In the genomic region with DNA sequence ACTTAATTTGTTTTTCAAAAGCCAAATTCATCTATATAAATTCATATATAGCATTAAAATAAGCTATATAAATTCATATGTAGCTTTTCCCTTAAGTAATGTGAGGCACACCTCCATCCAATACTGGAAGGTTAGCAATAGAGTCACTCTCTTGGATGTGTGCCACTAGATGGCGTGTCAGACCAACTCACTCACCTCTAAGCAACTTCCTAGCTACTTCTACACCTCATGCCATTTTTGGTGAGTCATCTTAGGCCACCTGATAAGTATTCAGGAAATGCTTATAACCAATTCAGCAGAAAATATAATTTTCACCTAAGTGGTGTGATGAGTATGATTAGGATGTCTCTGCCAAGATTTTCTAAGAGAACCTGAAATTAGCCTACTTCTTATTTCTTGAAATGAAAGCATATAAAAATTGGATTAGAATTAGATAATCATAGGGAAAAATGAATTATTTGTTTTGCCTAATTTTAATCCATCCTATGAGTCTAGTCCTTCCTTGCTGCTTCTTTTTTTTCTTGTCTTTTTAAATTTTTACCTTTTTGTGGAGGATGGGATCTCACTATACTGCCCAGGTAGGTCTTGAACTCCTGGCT, we compare ENCODE assay signal across 8 cellular contexts. TPM values are rescaled to one million over a fixed set of nuclear protein-coding genes. Genes with fewer than 3 reads are reported as not detected.
DNase-seq lines count a peak whose midpoint lies in the region; ATAC-seq and TF ChIP-seq lines count a peak whose summit lies in the region.

No MANE protein-coding gene starts in this region.

- POLR2A ChIA-PET in Panc1 (lab: Charles Lee): interaction anchor here (0.6 kb wide), 1 partner anchor 447 kb away, joined by 7 read pairs; no protein-coding TSS in a partner anchor

- 0 out of 2 replicates have a peak, but pooled peaks cover 7% of the 10 kb centered on the region for H3F3A ChIP-seq in GM23248 (ENCODE audit: insufficient read depth)

- in situ Hi-C loops in GM23248 (cut with MboI): no loop called here
- in situ Hi-C loops in Panc1 (cut with HindIII; ENCODE audit: low pct_unique_long_range_greater_than_20kb, low sequenced_read_pairs): no loop called here

- intact Hi-C loops in Panc1 (cut with micrococcal nuclease; ENCODE audit: unreplicated experiment): loop anchor here (1.0 kb wide), 1 partner anchor 149 kb away; no protein-coding TSS in a partner anchor

- no peak for TF ChIP-seq POLR2A in tibial nerve (IDR thresholded peaks at IDR 0.05)

- no peak overlapping the region for H3K27ac ChIP-seq in GM23248
- no peak overlapping the region for H3K27ac ChIP-seq in Panc1 (ENCODE audit: low read length)
- H3K27ac ChIP-seq in neutrophil: no peak overlapping the region
- H3K27ac ChIP-seq in tibial nerve: no peak overlapping the region

- CTCF ChIA-PET in Panc1 (lab: Charles Lee): interaction anchor here (0.6 to 4.0 kb wide), 8 partner anchors 15 to 1200 kb away, joined by 3 to 61 read pairs (median 6); no protein-coding TSS in a partner anchor

- no peak overlapping the region for H3K27ac Mint-ChIP-seq in activated T-cell treated with anti-CD3 and anti-CD28 coated beads, Interleukin-2, amount 50 U/mL, for 24 hours

- no peaks in the 10 kb centered on the region for H3K9me2 ChIP-seq in GM23248 (ENCODE audit: insufficient read depth)

- no peak for TF ChIP-seq EP300 in tibial nerve (IDR thresholded peaks at IDR 0.05)

- peak; percentile 99 for ATAC-seq in Panc1

- no peaks in the 10 kb centered on the region for H4K20me1 ChIP-seq in GM23248 (ENCODE audit: insufficient read depth)

- H3K27me3 ChIP-seq in GM23248 (replicated peaks; ENCODE audit: insufficient read depth) (peaks cover 11% of the 10 kb centered on the region), Panc1 (ENCODE audit: control insufficient read depth, insufficient read depth, low read length) (peaks cover 12% of the 10 kb centered on the region), neutrophil (peaks cover 23% of the 10 kb centered on the region), tibial nerve (no peaks in the 10 kb centered on the region)

- no peaks in the 10 kb centered on the region for H3K79me2 ChIP-seq in GM23248 (ENCODE audit: insufficient read depth)

- peaks cover 3% of the 10 kb centered on the region for H3K9me3 Mint-ChIP-seq in activated T-cell treated with anti-CD3 and anti-CD28 coated beads, Interleukin-2, amount 50 U/mL, for 24 hours

- no TSS peak for BruUV-seq in Panc1 (replicated peaks; lab: Mats Ljungman, UMichigan)

- no peak overlapping the region for H3K4me3 Mint-ChIP-seq in activated T-cell treated with anti-CD3 and anti-CD28 coated beads, Interleukin-2, amount 50 U/mL, for 24 hours

- H2AFZ ChIP-seq in GM23248: no peak overlapping the region

- H3K4me1 Mint-ChIP-seq in activated T-cell treated with anti-CD3 and anti-CD28 coated beads, Interleukin-2, amount 50 U/mL, for 24 hours (ENCODE audit: low read depth): peaks cover 8% of the 10 kb centered on the region

- peak; percentile 74 for DNase-seq in EL
- peak; percentile 63 for DNase-seq in GM23248
- DNase-seq in Kasumi-1 (lab: John Stamatoyannopoulos, UW): peak; percentile 81 to 88
- DNase-seq in Panc1 (ENCODE audit: low read depth, low spot score): peak; percentile 67
- peak; percentile 63 for DNase-seq in activated T-cell treated with anti-CD3 and anti-CD28 coated beads, Interleukin-2, amount 50 U/mL, for 24 hours
- peak; percentile 83 for DNase-seq in fibroblast of mammary gland (ENCODE audit: low read depth)
- DNase-seq in tibial nerve (ENCODE audit: low spot score in 2 of 2): peak in 1 of 2 donors; percentile 59

- WGBS in GM23248 (ENCODE audit: low coverage in 1 of 2, low lambda C conversion rate in 2 of 2, missing lambda C conversion rate in 2 of 2), 2 experiments: 0 to 3% methylated on average over 1 of the region's 1 CpG
- 4 to 5% methylated on average over 1 of the region's 1 CpG for WGBS in tibial nerve, 2 donors

- H3K4me2 ChIP-seq in GM23248 (ENCODE audit: unreplicated experiment): no peak overlapping the region

- H3K36me3 ChIP-seq in GM23248 (ENCODE audit: low read depth) (no peaks in the 10 kb centered on the region), Panc1 (ENCODE audit: control insufficient read depth, insufficient read depth, low read length) (no peaks in the 10 kb centered on the region), neutrophil (no peaks in the 10 kb centered on the region), tibial nerve (no peaks in the 10 kb centered on the region)

- no peaks in the 10 kb centered on the region for H3K27me3 Mint-ChIP-seq in activated T-cell treated with anti-CD3 and anti-CD28 coated beads, Interleukin-2, amount 50 U/mL, for 24 hours

- H3K4me1 ChIP-seq in GM23248 (ENCODE audit: insufficient read depth) (peaks cover 4% of the 10 kb centered on the region; the same call in 1 of the 2 replicates), Panc1 (ENCODE audit: control insufficient read depth, insufficient read depth, low read length) (no peaks in the 10 kb centered on the region), neutrophil (ENCODE audit: control insufficient read depth in 1 of 2, insufficient read depth in 1 of 2, low read depth in 1 of 2, low read length in 1 of 2) (no peaks in the 10 kb centered on the region), tibial nerve (no peaks in the 10 kb centered on the region)

- H3K9me3 ChIP-seq in GM23248 (ENCODE audit: low read depth) (no peaks in the 10 kb centered on the region), Panc1 (ENCODE audit: control insufficient read depth, insufficient read depth, low read depth, low read length) (peaks cover 10% of the 10 kb centered on the region; the same call in 1 of the 2 replicates), neutrophil (no peaks in the 10 kb centered on the region), tibial nerve (peaks cover 0 to 8% (median 0%) of the 10 kb centered on the region in 4 donors)

- TF ChIP-seq CTCF in Panc1 (IDR thresholded peaks at IDR 0.05) (peak; percentile 80), fibroblast of mammary gland (conservative IDR thresholded peaks at IDR 0.05; ENCODE audit: control insufficient read depth, insufficient read depth, low read depth, low read length) (peak; percentile 61), neutrophil (IDR thresholded peaks at IDR 0.05) (peak; percentile 42), tibial nerve (IDR thresholded peaks at IDR 0.05) (peak; percentile 47 to 53 (median 50))

- H3K36me3 Mint-ChIP-seq in activated T-cell treated with anti-CD3 and anti-CD28 coated beads, Interleukin-2, amount 50 U/mL, for 24 hours (ENCODE audit: low read depth): no peaks in the 10 kb centered on the region

- H3K4me3 ChIP-seq in GM23248 (no peak overlapping the region), Panc1 (ENCODE audit: low read depth in 2 of 2, low read length in 2 of 2) (no peak overlapping the region), fibroblast of mammary gland (ENCODE audit: control insufficient read depth, low read depth, low read length) (no peak overlapping the region), neutrophil (ENCODE audit: low read depth in 1 of 2, low read length in 1 of 2) (no peak overlapping the region), tibial nerve (no peak overlapping the region)

- H3K9ac ChIP-seq in GM23248: no peak overlapping the region

RNA-seq across cellular contexts. Expression of a gene that starts 34.4 kb away (rescaled TPM):
- 6.2 and 7.0 TPM in 2 replicates for total RNA-seq in GM23248 (2014; rRNA removed; shearing (Covaris generic))
- polyA plus RNA-seq in GM23248 (2016; fragmentation: Nextera tagmentation; extraction: Ambion mirVana): 9.4 and 9.9 TPM in 2 replicates
- total RNA-seq in Panc1 (2021; ENCODE audit: unreplicated experiment) (12.3 TPM), tibial nerve (10 to 100 TPM; 10.4 to 16.6 (median 13.1) TPM)
- polyA plus RNA-seq in Panc1 (2012; ENCODE audit: insufficient read length): 8.2 TPM
